In the genomic region with DNA sequence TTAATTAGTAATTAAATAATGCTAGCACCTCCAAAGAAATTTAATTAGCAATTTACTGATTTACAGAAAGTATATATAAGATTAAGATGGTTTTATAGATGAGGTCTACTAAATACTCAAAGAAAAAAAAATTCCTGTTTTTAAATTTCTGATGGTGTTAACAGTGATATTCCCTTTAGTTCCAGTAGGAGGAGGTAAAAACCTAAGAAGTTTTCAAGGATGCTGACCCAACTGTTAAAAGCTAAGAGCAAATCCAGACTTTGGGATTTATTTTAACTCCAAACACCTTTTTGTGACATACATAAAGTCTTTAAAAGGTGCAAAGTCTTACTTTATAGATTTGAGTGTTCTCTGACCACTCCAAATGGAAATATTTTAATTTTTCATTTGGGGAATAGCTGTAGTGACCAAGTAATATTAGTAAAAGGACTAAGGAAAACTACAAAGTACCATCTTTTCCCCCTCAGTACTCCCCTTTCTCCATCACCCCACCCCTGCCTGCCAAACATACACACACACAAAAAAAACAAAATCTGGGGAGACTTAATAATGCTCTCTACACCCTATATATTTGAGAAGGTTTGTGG, we compare ENCODE assay signal across 11 cellular contexts. TPM values are rescaled to one million over a fixed set of nuclear protein-coding genes. Genes with fewer than 3 reads are reported as not detected.
DNase-seq lines count a peak whose midpoint lies in the region; ATAC-seq, FAIRE-seq and TF ChIP-seq lines count a peak whose summit lies in the region.
"Had no signal": no experiment of that assay in that cellular context is flagged by ENCODE, and none has a peak within 500 bp of the region (broad histone marks: within the 10 kb centered on the region; RNA-seq: fewer than 3 reads in every experiment).

No MANE protein-coding gene starts in this region.

- ATAC-seq in GM18517 (IDR thresholded peaks at IDR 0.05; ENCODE audit: unreplicated experiment) (peak; percentile 54), Panc1 (no peak), GM21528 (IDR thresholded peaks at IDR 0.05; ENCODE audit: low FRiP score, unreplicated experiment) (no peak), GM21447 (IDR thresholded peaks at IDR 0.05; ENCODE audit: unreplicated experiment) (no peak)

- no peaks in the 10 kb centered on the region for H3K9me1 ChIP-seq in endothelial cell of umbilical vein (replicated peaks; ENCODE audit: control insufficient read depth, extremely low read depth, insufficient read depth, low read length)

- no peak overlapping the region for H3K27ac ChIP-seq in Panc1 (ENCODE audit: low read length)
- H3K27ac ChIP-seq in endothelial cell of umbilical vein (ENCODE audit: insufficient read depth, low read depth, low read length), result no peak overlapping the region

- in situ Hi-C loops in Panc1 (cut with HindIII; ENCODE audit: low pct_unique_long_range_greater_than_20kb, low sequenced_read_pairs), result no loop called here

- H3K4me3 Mint-ChIP-seq in osteocyte (ENCODE audit: unreplicated experiment), result no peak overlapping the region

- H3K79me2 ChIP-seq in endothelial cell of umbilical vein (ENCODE audit: control insufficient read depth, insufficient read depth, low read length), result no peaks in the 10 kb centered on the region

- H3K4me3 ChIP-seq in Panc1 (ENCODE audit: low read depth in 2 of 2, low read length in 2 of 2), result no peak overlapping the region
- H3K4me3 ChIP-seq in endothelial cell of umbilical vein (replicated peaks in 1 of 3; ENCODE audit: insufficient read depth in 1 of 3, low read depth in 1 of 3, low read length in 3 of 3), result no peak overlapping the region

- H3K36me3 ChIP-seq in Panc1 (ENCODE audit: control insufficient read depth, insufficient read depth, low read length) (no peaks in the 10 kb centered on the region; the same call in 1 of the 2 replicates), endothelial cell of umbilical vein (ENCODE audit: control insufficient read depth in 2 of 2, extremely low read depth in 1 of 2, insufficient read depth in 2 of 2, low read length in 2 of 2) (no peaks in the 10 kb centered on the region)

- no peaks in the 10 kb centered on the region for H4K20me1 ChIP-seq in endothelial cell of umbilical vein (replicated peaks; ENCODE audit: control insufficient read depth, extremely low read depth, insufficient read depth, low read length)

- TF ChIP-seq CTCF in Panc1 (IDR thresholded peaks at IDR 0.05) (peak; percentile 31; the same call in 1 of the 2 replicates), endothelial cell of umbilical vein (IDR thresholded peaks at IDR 0.05; ENCODE audit: extremely low read depth in 1 of 2, insufficient read depth in 1 of 2, low read depth in 1 of 2, low read length in 2 of 2) (peak; percentile 13 to 21), osteocyte (IDR thresholded peaks at IDR 0.05) (peak; percentile 47)

- no peak overlapping the region for H2AFZ ChIP-seq in endothelial cell of umbilical vein (ENCODE audit: low read depth, low read length)

- H3K9me3 Mint-ChIP-seq in osteocyte (ENCODE audit: unreplicated experiment), result no peaks in the 10 kb centered on the region

- DNase-seq in Panc1 (ENCODE audit: low read depth, low spot score), result no peak
- DNase-seq in endothelial cell of umbilical vein (ENCODE audit: low read depth, low spot score), result no peak
- no peak for DNase-seq in osteocyte (ENCODE audit: extremely low spot score, unreplicated experiment)
- no peak for DNase-seq in NCI-H2107 treated with DMSO at 0.1 percent for 48 hours (lab: John Stamatoyannopoulos, UW; ENCODE audit: unreplicated experiment)
- DNase-seq in NCI-H1694 treated with DMSO at 0.1 percent for 48 hours (lab: John Stamatoyannopoulos, UW), result no peak
- DNase-seq: islet precursor cell; NCI-H2107; stimulated activated CD4-positive, alpha-beta T cell treated with anti-CD3 and anti-CD28 coated beads, Interleukin-2, amount 100 ng/mL, for 48 hours had no signal

- CTCF ChIA-PET in Panc1 (lab: Charles Lee), result interaction anchor here (0.6 kb wide), 1 partner anchor 275 kb away, joined by 3 read pairs; no protein-coding TSS in a partner anchor
- CTCF ChIA-PET in endothelial cell of umbilical vein (lab: Charles Lee), result interaction anchor here (0.6 to 1.8 kb wide), 20 partner anchors 8 to 663 kb away, joined by 3 to 75 read pairs (median 4); no protein-coding TSS in a partner anchor

- H3K27me3 Mint-ChIP-seq in osteocyte (ENCODE audit: unreplicated experiment), result peaks cover 65% of the 10 kb centered on the region

- intact Hi-C loops in Panc1 (cut with micrococcal nuclease; ENCODE audit: unreplicated experiment) (loop anchor here (5.0 to 10.0 kb wide), 2 partner anchors 286 to 608 kb away; no protein-coding TSS in a partner anchor), endothelial cell of umbilical vein (cut with micrococcal nuclease) (loop anchor here (1.0 to 5.0 kb wide), 4 partner anchors 287 to 661 kb away; no protein-coding TSS in a partner anchor)

- H3K9me3 ChIP-seq in Panc1 (ENCODE audit: control insufficient read depth, insufficient read depth, low read depth, low read length), result no peaks in the 10 kb centered on the region
- H3K9me3 ChIP-seq in endothelial cell of umbilical vein (replicated peaks; ENCODE audit: control insufficient read depth, insufficient read depth, low read length), result no peaks in the 10 kb centered on the region

- H3K27me3 ChIP-seq in Panc1 (ENCODE audit: control insufficient read depth, insufficient read depth, low read length) (no peaks in the 10 kb centered on the region), endothelial cell of umbilical vein (ENCODE audit: control insufficient read depth in 2 of 2, insufficient read depth in 2 of 2, low read length in 2 of 2) (peaks cover 0 to 3% of the 10 kb centered on the region in 2 experiments)

- no peak for TF ChIP-seq POLR2A in endothelial cell of umbilical vein (IDR thresholded peaks at IDR 0.05; ENCODE audit: low read depth, low read length)

- peak; percentile 35 for FAIRE-seq in endothelial cell of umbilical vein (lab: Jason Lieb, UNC)

- no peak overlapping the region for H3K9ac ChIP-seq in endothelial cell of umbilical vein (replicated peaks; ENCODE audit: extremely low read depth, insufficient read depth, low read length)

- no peak overlapping the region for H3K27ac Mint-ChIP-seq in osteocyte (ENCODE audit: unreplicated experiment)

- BruUV-seq in Panc1 (replicated peaks; lab: Mats Ljungman, UMichigan) (no TSS peak), endothelial cell of umbilical vein (replicated peaks; lab: Mats Ljungman, UMichigan) (no TSS peak)

- H3K4me1 Mint-ChIP-seq in osteocyte (ENCODE audit: unreplicated experiment), result no peaks in the 10 kb centered on the region

- no peak overlapping the region for H3K4me2 ChIP-seq in endothelial cell of umbilical vein (ENCODE audit: insufficient read depth, low read length)

- H3K36me3 Mint-ChIP-seq in osteocyte (ENCODE audit: unreplicated experiment), result no peaks in the 10 kb centered on the region

- POLR2A ChIA-PET in Panc1 (lab: Charles Lee) (no interaction called here), endothelial cell of umbilical vein (lab: Charles Lee) (no interaction called here)

- H3K4me1 ChIP-seq in Panc1 (ENCODE audit: control insufficient read depth, insufficient read depth, low read length) (no peaks in the 10 kb centered on the region), endothelial cell of umbilical vein (ENCODE audit: control insufficient read depth, extremely low read depth, insufficient read depth, low read length) (no peaks in the 10 kb centered on the region)

- dilution Hi-C loops in endothelial cell of umbilical vein (cut with MboI; ENCODE audit: extremely low pct_ligation_motif_present, low sequenced_read_pairs), result no loop called here

TF ChIP-seq in endothelial cell of umbilical vein, 7 proteins besides CTCF, POLR2A, EP300 and RAD21:
- TF ChIP-seq MYC (IDR thresholded peaks at IDR 0.05; ENCODE audit: low read depth, low read length) (no peak), GATA2 (IDR thresholded peaks at IDR 0.05; ENCODE audit: insufficient read depth, insufficient read length, low read depth, low read length) (no peak)

RNA-seq across cellular contexts. Expression of gene CSN1S1, which starts 34.2 kb away (rescaled TPM):
- total RNA-seq in Panc1 (2021; ENCODE audit: unreplicated experiment) (not detected), endothelial cell of umbilical vein (not detected in 2 replicates), osteocyte (not detected in 2 replicates)
- polyA plus RNA-seq in Panc1 (2012; ENCODE audit: insufficient read length), result not detected
- polyA plus RNA-seq in endothelial cell of umbilical vein, result not detected in 2 replicates
- 0.11 and 0.13 TPM in 2 replicates for polyA plus RNA-seq in endothelial cell of umbilical vein (2011; cell fraction: cytosol; rRNA removed)
- not detected in 2 replicates for polyA plus RNA-seq in endothelial cell of umbilical vein (2011; cell fraction: nucleus; rRNA removed)
- not detected in 2 replicates for polyA plus RNA-seq in endothelial cell of umbilical vein (2012)
- not detected in 2 replicates for polyA minus RNA-seq in endothelial cell of umbilical vein
- polyA minus RNA-seq in endothelial cell of umbilical vein (2011; cell fraction: cytosol; rRNA and poly(A)+ RNA removed), result not detected
- polyA minus RNA-seq in endothelial cell of umbilical vein (2011; cell fraction: nucleus; rRNA and poly(A)+ RNA removed), result not detected in 2 replicates

RNA-seq across cellular contexts. Expression of gene SULT1E1, which starts 36.7 kb away (rescaled TPM):
- total RNA-seq in Panc1 (2021; ENCODE audit: unreplicated experiment), result not detected
- polyA plus RNA-seq in Panc1 (2012; ENCODE audit: insufficient read length), result not detected
- 34.5 and 42.1 TPM in 2 replicates for total RNA-seq in endothelial cell of umbilical vein
- 25.8 and 36.9 TPM in 2 replicates for polyA plus RNA-seq in endothelial cell of umbilical vein
- 20.6 and 24.5 TPM in 2 replicates for polyA plus RNA-seq in endothelial cell of umbilical vein (2011; cell fraction: cytosol; rRNA removed)
- 52.3 and 64.1 TPM in 2 replicates for polyA plus RNA-seq in endothelial cell of umbilical vein (2011; cell fraction: nucleus; rRNA removed)
- 0.80 and 0.90 TPM in 2 replicates for polyA plus RNA-seq in endothelial cell of umbilical vein (2012)
- polyA minus RNA-seq in endothelial cell of umbilical vein, result 12.8 and 17.9 TPM in 2 replicates
- polyA minus RNA-seq in endothelial cell of umbilical vein (2011; cell fraction: cytosol; rRNA and poly(A)+ RNA removed), result not detected
- 15.8 and 24.0 TPM in 2 replicates for polyA minus RNA-seq in endothelial cell of umbilical vein (2011; cell fraction: nucleus; rRNA and poly(A)+ RNA removed)
- total RNA-seq in osteocyte, result 5.1 and 6.6 TPM in 2 replicates
